ENCODE assay signal across 18 cellular contexts in genomic region chr17:76944477-76944876, GRCh38.
"Had no signal": no experiment of that assay in that cellular context is flagged by ENCODE, and none has a peak within 500 bp of the region (broad histone marks: within the 10 kb centered on the region; RNA-seq: fewer than 3 reads in every experiment).

No MANE protein-coding gene starts in this region.

- H3K4me2 ChIP-seq: SK-N-SH had no signal

- ATAC-seq: Panc1, PC-3 had no signal

- H3K9me3 ChIP-seq: SK-N-SH had no signal

- H3K9ac ChIP-seq: SK-N-SH had no signal

- H3K27ac ChIP-seq: HL-60, RWPE1 had no signal

- DNase-seq: KBM-7; MV-4-11; NCI-H1048; NCI-H1694; NCI-H187 treated with DMSO at 0.1 percent for 48 hours; NCI-H2029 treated with DMSO at 0.1 percent for 48 hours; NCI-H345; NCI-H446 treated with DMSO at 0.1 percent for 48 hours; NCI-H510A treated with DMSO at 0.1 percent for 48 hours; NCI-H526; NK-92 treated with Interleukin-12 subunit alpha and Interleukin-12 subunit beta, amount 100 ng/mL, for 24 hours; PC-3; SHP77; SK-N-SH had no signal

- FAIRE-seq: HTR-8/SVneo had no signal
